Comparison of ENCODE assay signal across 11 cellular contexts in the genomic region with DNA sequence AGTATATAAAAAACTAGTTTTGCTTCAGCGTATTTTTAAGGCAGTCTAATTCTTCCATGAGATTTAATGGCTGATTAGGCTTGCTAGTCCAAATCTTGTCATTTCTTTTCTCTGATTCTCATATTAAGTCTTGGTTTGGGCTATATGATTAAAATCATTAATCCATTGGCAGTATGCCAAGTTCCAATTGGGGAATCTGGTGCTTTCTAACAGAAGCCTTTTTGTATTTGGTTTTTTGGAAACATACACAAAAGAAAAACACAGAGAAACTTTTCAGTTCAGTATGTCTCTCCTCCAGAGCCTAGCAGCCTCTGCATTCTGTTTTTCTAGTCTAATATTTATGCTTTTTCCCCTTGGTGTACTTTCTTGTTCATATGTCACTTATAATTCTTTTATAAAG. TPM values are rescaled to one million over a fixed set of nuclear protein-coding genes. Genes with fewer than 3 reads are reported as not detected.
A peak's percentile ranks its signal among the peaks of the same experiment; 100 is the strongest.
DNase-seq lines count a peak whose midpoint lies in the region; ATAC-seq and TF ChIP-seq lines count a peak whose summit lies in the region.
"Had no signal": no experiment of that assay in that cellular context is flagged by ENCODE, and none has a peak within 500 bp of the region (broad histone marks: within the 10 kb centered on the region; RNA-seq: fewer than 3 reads in every experiment).

No MANE protein-coding gene starts in this region.

- no peaks in the 10 kb centered on the region for H3K9me3 Mint-ChIP-seq in T-helper 2 cell treated with Interferon-gamma antibody and Interleukin-4, amounts not matched to agents 5 μg/mL and 100 μg/mL, for 36 hours
- no peaks in the 10 kb centered on the region for H3K9me3 Mint-ChIP-seq in stimulated activated effector memory CD8-positive, alpha-beta T cell treated with anti-CD3 and anti-CD28 coated beads, Interleukin-12 subunit alpha, Interleukin-12 subunit beta, amount 100 ng/mL, for 72 hours
- no peaks in the 10 kb centered on the region for H3K9me3 Mint-ChIP-seq in glutamatergic neuron (ENCODE audit: unreplicated experiment)

- H3K27me3 Mint-ChIP-seq in T-helper 2 cell treated with Interferon-gamma antibody and Interleukin-4, amounts not matched to agents 5 μg/mL and 100 μg/mL, for 36 hours (ENCODE audit: low read depth) = no peaks in the 10 kb centered on the region
- H3K27me3 Mint-ChIP-seq in glutamatergic neuron (ENCODE audit: unreplicated experiment) = peaks cover 2% of the 10 kb centered on the region

- H3K27ac Mint-ChIP-seq in T-helper 2 cell treated with Interferon-gamma antibody and Interleukin-4, amounts not matched to agents 5 μg/mL and 100 μg/mL, for 36 hours = peak overlapping the region; percentile 42
- peak overlapping the region; percentile 39 for H3K27ac Mint-ChIP-seq in stimulated activated effector memory CD8-positive, alpha-beta T cell treated with anti-CD3 and anti-CD28 coated beads, Interleukin-12 subunit alpha, Interleukin-12 subunit beta, amount 100 ng/mL, for 72 hours
- H3K27ac Mint-ChIP-seq in glutamatergic neuron (ENCODE audit: unreplicated experiment) = no peak overlapping the region

- no peaks in the 10 kb centered on the region for H3K36me3 ChIP-seq in BE2C

- no peaks in the 10 kb centered on the region for H3K9me3 ChIP-seq in BE2C
- H3K9me3 ChIP-seq: psoas muscle had no signal

- H3K4me1 ChIP-seq in BE2C = no peaks in the 10 kb centered on the region

- no peak for ATAC-seq in stimulated activated effector memory CD8-positive, alpha-beta T cell treated with anti-CD3 and anti-CD28 coated beads, Interleukin-12 subunit alpha, Interleukin-12 subunit beta, amount 100 ng/mL, for 72 hours
- ATAC-seq: left lobe of liver, psoas muscle had no signal

- TF ChIP-seq CTCF in glutamatergic neuron (IDR thresholded peaks at IDR 0.05; ENCODE audit: partially characterized antibody, unreplicated experiment) (no peak), BE2C (IDR thresholded peaks at IDR 0.05; ENCODE audit: low read depth, low read length) (no peak)

- no peak for DNase-seq in T-helper 2 cell treated with Interferon-gamma antibody and Interleukin-4, amounts not matched to agents 5 μg/mL and 100 μg/mL, for 36 hours (ENCODE audit: low spot score)
- DNase-seq in T-helper 2 cell (no peak), NCI-H1105 treated with DMSO at 0.1 percent for 48 hours (lab: John Stamatoyannopoulos, UW) (peak; percentile 38), glutamatergic neuron (no peak), NCI-H748 (lab: John Stamatoyannopoulos, UW; ENCODE audit: unreplicated experiment) (no peak), BE2C (no peak)
- DNase-seq in stimulated activated effector memory CD8-positive, alpha-beta T cell treated with anti-CD3 and anti-CD28 coated beads, Interleukin-12 subunit alpha, Interleukin-12 subunit beta, amount 100 ng/mL, for 72 hours (ENCODE audit: low spot score in 2 of 2) = no peak
- DNase-seq: psoas muscle, trophoblast cell had no signal

- H3K27me3 ChIP-seq in BE2C = no peaks in the 10 kb centered on the region

- H3K27ac ChIP-seq in cingulate gyrus (ENCODE audit: low read depth, low read length) = peak overlapping the region; percentile 56
- H3K27ac ChIP-seq: psoas muscle had no signal

- no peaks in the 10 kb centered on the region for H3K36me3 Mint-ChIP-seq in T-helper 2 cell treated with Interferon-gamma antibody and Interleukin-4, amounts not matched to agents 5 μg/mL and 100 μg/mL, for 36 hours (ENCODE audit: low read depth)
- no peaks in the 10 kb centered on the region for H3K36me3 Mint-ChIP-seq in stimulated activated effector memory CD8-positive, alpha-beta T cell treated with anti-CD3 and anti-CD28 coated beads, Interleukin-12 subunit alpha, Interleukin-12 subunit beta, amount 100 ng/mL, for 72 hours
- no peaks in the 10 kb centered on the region for H3K36me3 Mint-ChIP-seq in glutamatergic neuron (ENCODE audit: unreplicated experiment)

- H3K4me3 Mint-ChIP-seq in T-helper 2 cell treated with Interferon-gamma antibody and Interleukin-4, amounts not matched to agents 5 μg/mL and 100 μg/mL, for 36 hours = peak overlapping the region; percentile 50
- no peak overlapping the region for H3K4me3 Mint-ChIP-seq in stimulated activated effector memory CD8-positive, alpha-beta T cell treated with anti-CD3 and anti-CD28 coated beads, Interleukin-12 subunit alpha, Interleukin-12 subunit beta, amount 100 ng/mL, for 72 hours
- H3K4me3 Mint-ChIP-seq in glutamatergic neuron (ENCODE audit: unreplicated experiment) = no peak overlapping the region

- peaks cover 20% of the 10 kb centered on the region for H3K4me1 Mint-ChIP-seq in T-helper 2 cell treated with Interferon-gamma antibody and Interleukin-4, amounts not matched to agents 5 μg/mL and 100 μg/mL, for 36 hours (ENCODE audit: low read depth)
- peaks cover 16% of the 10 kb centered on the region for H3K4me1 Mint-ChIP-seq in stimulated activated effector memory CD8-positive, alpha-beta T cell treated with anti-CD3 and anti-CD28 coated beads, Interleukin-12 subunit alpha, Interleukin-12 subunit beta, amount 100 ng/mL, for 72 hours
- no peaks in the 10 kb centered on the region for H3K4me1 Mint-ChIP-seq in glutamatergic neuron (ENCODE audit: low read depth, unreplicated experiment)

- H3K4me3 ChIP-seq in BE2C (ENCODE audit: low read depth, low read length) = no peak overlapping the region
- H3K4me3 ChIP-seq: psoas muscle had no signal

RNA-seq across cellular contexts. Expression of a gene that starts 37.9 kb away (rescaled TPM):
- 8.7 TPM for total RNA-seq in glutamatergic neuron (ENCODE audit: unreplicated experiment)
- polyA plus RNA-seq in BE2C (2012; ENCODE audit: insufficient read depth, insufficient read length, low read depth) = 6.5 TPM
